In the genomic region with DNA sequence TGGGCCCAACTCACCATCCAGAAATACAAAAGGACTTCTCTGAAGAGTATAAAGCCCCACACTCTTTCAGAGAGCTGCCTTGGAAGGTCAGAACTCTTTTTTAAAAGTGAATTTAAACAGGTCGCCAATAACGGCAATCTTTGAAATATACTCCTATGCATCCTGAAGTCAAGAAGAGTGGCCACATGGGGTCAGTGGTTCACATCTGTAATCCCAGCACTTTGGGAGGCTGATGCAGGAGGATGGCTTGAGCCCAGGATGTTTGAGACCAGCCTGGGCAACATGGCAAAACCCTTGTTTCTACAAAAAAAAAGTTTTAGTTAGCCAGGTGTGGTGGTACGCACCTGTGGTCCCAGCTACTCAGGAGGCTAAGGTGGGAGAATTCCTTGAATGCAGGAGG, we compare ENCODE assay signal across 17 cellular contexts.
DNase-seq lines count a peak whose midpoint lies in the region; ATAC-seq and TF ChIP-seq lines count a peak whose summit lies in the region.
"Had no signal": no experiment of that assay in that cellular context is flagged by ENCODE, and none has a peak within 500 bp of the region (broad histone marks: within the 10 kb centered on the region; RNA-seq: fewer than 3 reads in every experiment).

No MANE protein-coding gene starts in this region.

- in situ Hi-C loops in gastrocnemius medialis (cut with MboI; ENCODE audit: low sequenced_read_pairs in 4 of 4): no loop called here

- H3K27me3 ChIP-seq in GM06990 (replicated peaks; ENCODE audit: control insufficient read depth, insufficient read depth, low read length): no peaks in the 10 kb centered on the region
- H3K27me3 ChIP-seq in RWPE2 (ENCODE audit: insufficient read depth, poor library complexity, severe bottlenecking): no peaks in the 10 kb centered on the region
- H3K27me3 ChIP-seq in hepatocyte: no peaks in the 10 kb centered on the region
- no peaks in the 10 kb centered on the region for H3K27me3 ChIP-seq in esophagus muscularis mucosa
- no peaks in the 10 kb centered on the region for H3K27me3 ChIP-seq in gastrocnemius medialis
- H3K27me3 ChIP-seq: body of pancreas, tibial nerve had no signal

- H4K20me1 ChIP-seq in hepatocyte (ENCODE audit: insufficient read depth, poor library complexity, severe bottlenecking): no peaks in the 10 kb centered on the region

- no peaks in the 10 kb centered on the region for H3K4me1 ChIP-seq in RWPE2 (ENCODE audit: insufficient read depth, poor library complexity, severe bottlenecking)
- H3K4me1 ChIP-seq in hepatocyte (ENCODE audit: insufficient read depth): peaks cover 13% of the 10 kb centered on the region
- peaks cover 0 to 5% (median 0%) of the 10 kb centered on the region in 4 donors for H3K4me1 ChIP-seq in esophagus muscularis mucosa
- no peaks in the 10 kb centered on the region for H3K4me1 ChIP-seq in gastrocnemius medialis
- H3K4me1 ChIP-seq: body of pancreas, tibial nerve had no signal

- H3K4me3 ChIP-seq in GM06990 (replicated peaks; ENCODE audit: low read depth, low read length) (no peak overlapping the region), RWPE2 (ENCODE audit: severe bottlenecking) (no peak overlapping the region), hepatocyte (no peak overlapping the region), esophagus muscularis mucosa (no peak overlapping the region), gastrocnemius medialis (no peak overlapping the region)
- H3K4me3 ChIP-seq: body of pancreas, tibial nerve had no signal

- H3K79me2 ChIP-seq in hepatocyte: no peaks in the 10 kb centered on the region

- ATAC-seq in RWPE2 (ENCODE audit: low read depth) (peak; percentile 31; the same call in 1 of the 3 replicates), gastrocnemius medialis (no peak), GM19395 (IDR thresholded peaks at IDR 0.05; ENCODE audit: unreplicated experiment) (no peak)
- ATAC-seq: body of pancreas; CD8-positive, alpha-beta T cell; sciatic nerve had no signal

- intact Hi-C loops in esophagus muscularis mucosa (cut with DNase I) (no loop called here), gastrocnemius medialis (cut with DNase I; ENCODE audit: low total_unique reads) (loop anchor here (10.0 kb wide), 1 partner anchor 129 kb away; no protein-coding TSS in a partner anchor)

- TF ChIP-seq POLR2A in esophagus muscularis mucosa (IDR thresholded peaks at IDR 0.05; ENCODE audit: low read depth) (no peak), gastrocnemius medialis (IDR thresholded peaks at IDR 0.05) (no peak)

- TF ChIP-seq EP300 in esophagus muscularis mucosa (IDR thresholded peaks at IDR 0.05): no peak

- DNase-seq in GM06990 (ENCODE audit: extremely low read depth, insufficient read length) (no peak), HT-29 (ENCODE audit: low spot score) (peak; percentile 30), RWPE2 (ENCODE audit: low spot score) (no peak), hepatocyte (ENCODE audit: low spot score) (no peak), esophagus muscularis mucosa (ENCODE audit: extremely low spot score) (no peak), gastrocnemius medialis (no peak)
- DNase-seq: body of pancreas; CD8-positive, alpha-beta T cell; effector CD8-positive, alpha-beta T cell; GF-D8; Kasumi-1; NCI-H2029; NK-92 treated with Interleukin-12 subunit alpha and Interleukin-12 subunit beta, amount 100 ng/mL, for 24 hours; stimulated activated CD4-positive, alpha-beta T cell treated with anti-CD3 and anti-CD28 coated beads, Interleukin-4, amount 100 ng/mL, for 24 hours had no signal

- H2AFZ ChIP-seq in hepatocyte: no peak overlapping the region

- H3K36me3 ChIP-seq in GM06990 (ENCODE audit: control insufficient read depth, insufficient read depth, low read length): no peaks in the 10 kb centered on the region
- H3K36me3 ChIP-seq in RWPE2 (ENCODE audit: low read depth): no peaks in the 10 kb centered on the region
- H3K36me3 ChIP-seq in hepatocyte (replicated peaks; ENCODE audit: insufficient read depth, low read depth): no peaks in the 10 kb centered on the region
- no peaks in the 10 kb centered on the region for H3K36me3 ChIP-seq in esophagus muscularis mucosa
- H3K36me3 ChIP-seq in gastrocnemius medialis: no peaks in the 10 kb centered on the region
- H3K36me3 ChIP-seq: tibial nerve had no signal

- H3K9me3 ChIP-seq in RWPE2 (ENCODE audit: severe bottlenecking): no peaks in the 10 kb centered on the region
- H3K9me3 ChIP-seq in hepatocyte (ENCODE audit: low read depth): no peaks in the 10 kb centered on the region
- no peaks in the 10 kb centered on the region for H3K9me3 ChIP-seq in esophagus muscularis mucosa
- no peaks in the 10 kb centered on the region for H3K9me3 ChIP-seq in gastrocnemius medialis
- H3K9me3 ChIP-seq: body of pancreas had no signal

- TF ChIP-seq CTCF in GM06990 (IDR thresholded peaks at IDR 0.05; ENCODE audit: insufficient read depth, low read length, poor library complexity, severe bottlenecking) (peak; percentile 23), RWPE2 (IDR thresholded peaks at IDR 0.05; ENCODE audit: poor library complexity, severe bottlenecking) (peak; percentile 17), hepatocyte (IDR thresholded peaks at IDR 0.05; ENCODE audit: poor library complexity) (peak; percentile 19), esophagus muscularis mucosa (IDR thresholded peaks at IDR 0.05) (peak in 1 of 3 experiments; percentile 27), gastrocnemius medialis (IDR thresholded peaks at IDR 0.05 in 4 of 5, conservative IDR thresholded peaks at IDR 0.05 in 1 of 5) (no peak)

- 91% methylated on average over 3 of the region's 3 CpGs for WGBS in hepatocyte (ENCODE audit: low lambda C conversion rate, missing lambda C conversion rate)
- WGBS in esophagus muscularis mucosa: 89% methylated on average over 3 of the region's 3 CpGs

- no peaks in the 10 kb centered on the region for H3K9me2 ChIP-seq in hepatocyte (replicated peaks; ENCODE audit: insufficient read depth)

- no peak overlapping the region for H3K4me2 ChIP-seq in hepatocyte

- no peak overlapping the region for H3K27ac ChIP-seq in RWPE2 (ENCODE audit: poor library complexity, severe bottlenecking)
- H3K27ac ChIP-seq in hepatocyte: no peak overlapping the region
- no peak overlapping the region for H3K27ac ChIP-seq in esophagus muscularis mucosa (replicated peaks in 1 of 4)
- H3K27ac ChIP-seq in gastrocnemius medialis: no peak overlapping the region
- H3K27ac ChIP-seq: body of pancreas, tibial nerve had no signal

Comparison
In these comparisons a context has a peak if more than half of its experiments do, and no peak if none do; other contexts are left out.
1. CTCF ChIP-seq: peak in GM06990 (single experiment), RWPE2 (single experiment) and hepatocyte (single experiment); none in gastrocnemius medialis (0 of 5).